In genomic region chr20:3705970-3706739, GRCh38 we compare ENCODE assay signal across 25 cellular contexts. TPM values are rescaled to one million over a fixed set of nuclear protein-coding genes. Genes with fewer than 3 reads are reported as not detected.
"Had no signal": no experiment of that assay in that cellular context is flagged by ENCODE, and none has a peak within 500 bp of the region (broad histone marks: within the 10 kb centered on the region; RNA-seq: fewer than 3 reads in every experiment).

No MANE protein-coding gene starts in this region.

- H3K9me3 ChIP-seq: Peyer's patch had no signal

- DNase-seq: activated CD4-positive, alpha-beta T cell treated with anti-CD3 and anti-CD28 coated beads for 48 hours; activated CD4-positive, alpha-beta T cell treated with anti-CD3 and anti-CD28 coated beads, Interleukin-2, amount 50 U/mL, for 48 hours; activated CD4-positive, CD25-positive, alpha-beta regulatory T cell treated with anti-CD3 and anti-CD28 coated beads, Interleukin-2, amount 50 U/mL, for 72 hours; activated CD8-positive, alpha-beta memory T cell treated with anti-CD3 and anti-CD28 coated beads for 24 hours; activated effector memory CD4-positive, alpha-beta T cell treated with anti-CD3 and anti-CD28 coated beads, Interleukin-2, amount 50 U/mL, for 16 hours; activated naive CD4-positive, alpha-beta T cell treated with Interleukin-2 at 50 U/mL for 16 hours; activated T-cell treated with anti-CD3 and anti-CD28 coated beads, Interleukin-2, amount 50 U/mL, for 4 hours; amygdala; brain microvascular endothelial cell; Kasumi-1; KBM-7; NCI-H1048; NCI-H1930; NCI-H2171 treated with DMSO at 0.1 percent for 48 hours; NCI-H226; NCI-H526; NCI-H82; NK-92 treated with Interleukin-12 subunit alpha and Interleukin-12 subunit beta, amount 100 ng/mL, for 24 hours; Peyer's patch; SHP77 had no signal

- H3K27ac ChIP-seq: brain microvascular endothelial cell, cardiac muscle cell, Peyer's patch, RWPE1 had no signal

- H3K4me3 ChIP-seq: cardiac muscle cell, Peyer's patch had no signal

- H3K36me3 ChIP-seq: brain microvascular endothelial cell, cardiac muscle cell, Peyer's patch had no signal

- H3K4me1 ChIP-seq: Peyer's patch had no signal

- ATAC-seq: activated T-cell treated with anti-CD3 and anti-CD28 coated beads, Interleukin-2, amount 50 U/mL, for 4 hours had no signal

- H3K27me3 ChIP-seq: brain microvascular endothelial cell, cardiac muscle cell, Peyer's patch had no signal

RNA-seq across cellular contexts. Expression of gene SIGLEC1, which starts 6.2 kb away (rescaled TPM):
- total RNA-seq: cardiac muscle cell, NCI-H460, SK-MEL-5 had no signal

RNA-seq across cellular contexts. Expression of gene ADAM33, which starts 24.3 kb away (rescaled TPM):
- total RNA-seq: activated T-cell treated with anti-CD3 and anti-CD28 coated beads, Interleukin-2, amount 50 U/mL, for 4 hours; SK-MEL-5 had no signal

RNA-seq across cellular contexts. Expression of gene HSPA12B, which starts 26.3 kb away (rescaled TPM):
- total RNA-seq: NCI-H460 had no signal

RNA-seq across cellular contexts. Expression of gene GFRA4, which starts 43.0 kb away (rescaled TPM):
- total RNA-seq: activated T-cell treated with anti-CD3 and anti-CD28 coated beads, Interleukin-2, amount 50 U/mL, for 4 hours; cardiac muscle cell; NCI-H460; Peyer's patch; SK-MEL-5; WTC11 had no signal
